ENCODE assay signal across 1 cellular context in the genomic region with DNA sequence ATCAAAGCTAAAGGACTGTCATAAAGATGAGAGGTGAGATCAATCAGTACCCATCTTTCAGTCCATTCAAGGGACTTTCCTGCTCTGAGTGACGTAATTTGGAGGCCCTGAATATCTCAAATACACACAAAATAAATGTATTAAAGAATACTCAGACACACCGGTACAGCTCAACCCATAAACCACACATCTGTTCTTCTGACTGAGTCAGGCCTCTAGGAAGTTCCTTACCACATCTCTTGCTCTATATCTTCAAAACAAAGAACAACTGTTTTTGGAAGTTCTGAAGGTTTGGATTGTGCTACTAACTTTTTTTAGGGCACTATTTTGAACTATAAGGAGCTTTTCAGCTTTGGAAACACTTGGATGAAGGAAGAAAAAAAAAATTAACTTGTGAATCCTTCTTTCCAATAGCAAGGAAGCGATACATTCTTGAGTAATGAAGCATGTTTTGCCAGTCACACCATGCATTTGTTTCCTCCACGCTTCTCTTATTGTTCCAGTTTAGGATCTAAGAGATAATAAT.
TF ChIP-seq lines count a peak whose summit lies in the region.

No MANE protein-coding gene starts in this region.

TF ChIP-seq in IMR-90, 13 proteins besides CTCF, POLR2A, EP300 and RAD21 (continued from another document):
- TF ChIP-seq, protein P1, sequence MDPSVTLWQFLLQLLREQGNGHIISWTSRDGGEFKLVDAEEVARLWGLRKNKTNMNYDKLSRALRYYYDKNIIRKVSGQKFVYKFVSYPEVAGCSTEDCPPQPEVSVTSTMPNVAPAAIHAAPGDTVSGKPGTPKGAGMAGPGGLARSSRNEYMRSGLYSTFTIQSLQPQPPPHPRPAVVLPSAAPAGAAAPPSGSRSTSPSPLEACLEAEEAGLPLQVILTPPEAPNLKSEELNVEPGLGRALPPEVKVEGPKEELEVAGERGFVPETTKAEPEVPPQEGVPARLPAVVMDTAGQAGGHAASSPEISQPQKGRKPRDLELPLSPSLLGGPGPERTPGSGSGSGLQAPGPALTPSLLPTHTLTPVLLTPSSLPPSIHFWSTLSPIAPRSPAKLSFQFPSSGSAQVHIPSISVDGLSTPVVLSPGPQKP (IDR thresholded peaks at IDR 0.05; ENCODE audit: borderline replicate concordance, low read depth, low read length) = no peak
- TF ChIP-seq NFE2L2 (IDR thresholded peaks at IDR 0.05; ENCODE audit: low read depth, low read length) (no peak), RCOR1 (IDR thresholded peaks at IDR 0.05; ENCODE audit: insufficient replicate concordance, low read length) (no peak), FOS (IDR thresholded peaks at IDR 0.05; ENCODE audit: low read depth, low read length) (no peak)
